9 cellular contexts compared by ENCODE assay signal in genomic region chr17:35170968-35171771, GRCh38. TPM values are rescaled to one million over a fixed set of nuclear protein-coding genes. Genes with fewer than 3 reads are reported as not detected.
DNase-seq lines count a peak whose midpoint lies in the region; ATAC-seq, FAIRE-seq and TF ChIP-seq lines count a peak whose summit lies in the region.
"Had no signal": no experiment of that assay in that cellular context is flagged by ENCODE, and none has a peak within 500 bp of the region (broad histone marks: within the 10 kb centered on the region; RNA-seq: fewer than 3 reads in every experiment).

No MANE protein-coding gene starts in this region.

- TF ChIP-seq CTCF in A549 (IDR thresholded peaks at IDR 0.05), result peak; percentile 81

- CTCF ChIA-PET in A549 (lab: Yijun Ruan, JAX), result interaction anchor here (0.6 to 13.9 kb wide), 18 partner anchors 9 to 576 kb away, joined by 3 to 308 read pairs (median 4); partner anchors contain the start of genes SLFN12L and SLFN5

- POLR2A ChIA-PET in A549 (lab: Yijun Ruan, JAX), result interaction anchor here (0.7 to 0.9 kb wide), 3 partner anchors 72 to 368 kb away, joined by 3 to 5 read pairs (median 3); partner anchors contain the start of gene SLFN5

- no peak for TF ChIP-seq POLR2A in A549 (IDR thresholded peaks at IDR 0.05; ENCODE audit: low read length)

- TF ChIP-seq EP300 in A549 (IDR thresholded peaks at IDR 0.05), result no peak

- H3K4me1 ChIP-seq in A549, result peaks cover 6% of the 10 kb centered on the region; the same call in 2 of the 3 replicates

- H3K4me2 ChIP-seq in A549, result no peak overlapping the region

- H3K27ac ChIP-seq in A549, result no peak overlapping the region

- no peaks in the 10 kb centered on the region for H3K9me3 ChIP-seq in A549

- H3K4me3 ChIP-seq in A549, result no peak overlapping the region

- ATAC-seq in A549 (peak; percentile 67 to 79; a peak in 5 of 6 replicates), GM19452 (IDR thresholded peaks at IDR 0.05; ENCODE audit: unreplicated experiment) (no peak), GM18519 (IDR thresholded peaks at IDR 0.05; ENCODE audit: low FRiP score, unreplicated experiment) (no peak), HG02759 (IDR thresholded peaks at IDR 0.05; ENCODE audit: unreplicated experiment) (no peak), GM21619 (IDR thresholded peaks at IDR 0.05; ENCODE audit: unreplicated experiment) (no peak)

- TF ChIP-seq RAD21 in A549 (conservative IDR thresholded peaks at IDR 0.05 in 1 of 2, IDR thresholded peaks at IDR 0.05 in 1 of 2), result peak; percentile 75 to 89

- 54% methylated on average over 18 of the region's 18 CpGs for WGBS in A549 (ENCODE audit: missing lambda C conversion rate)

- peak; percentile 36 for FAIRE-seq in A549 (lab: Jason Lieb, UNC)
- FAIRE-seq in GM19239 (lab: Jason Lieb, UNC), result peak; percentile 79
- FAIRE-seq: colon had no signal

- DNase-seq in A549 (ENCODE audit: low read depth in 1 of 2, low spot score in 1 of 2) (peak; percentile 37 to 49), GM19239 (ENCODE audit: insufficient read length, low spot score) (no peak), foreskin melanocyte (peak; percentile 6)
- peak; percentile 74 for DNase-seq in activated CD8-positive, alpha-beta memory T cell treated with anti-CD3 and anti-CD28 coated beads for 24 hours

TF ChIP-seq in A549, 52 proteins besides CTCF, POLR2A, EP300 and RAD21:
- no peak for TF ChIP-seq CHD2 (IDR thresholded peaks at IDR 0.05; ENCODE audit: low read length, partially characterized antibody)
- no peak for TF ChIP-seq EHF (CRISPR knock-in tag; IDR thresholded peaks at IDR 0.05)
- no peak for TF ChIP-seq BHLHE40 (IDR thresholded peaks at IDR 0.05; ENCODE audit: low read depth, low read length)
- TF ChIP-seq MAFK (IDR thresholded peaks at IDR 0.05; ENCODE audit: partially characterized antibody), result no peak
- no peak for TF ChIP-seq ZNF302 (CRISPR knock-in tag; IDR thresholded peaks at IDR 0.05)
- TF ChIP-seq SMC3 (IDR thresholded peaks at IDR 0.05), result peak; percentile 94
- no peak for TF ChIP-seq POLR2AphosphoS2 (conservative IDR thresholded peaks at IDR 0.05; ENCODE audit: low read length)

RNA-seq across cellular contexts. Expression of gene SLC35G3, which starts 23.0 kb away (rescaled TPM):
- not detected in 2 replicates for polyA plus RNA-seq in A549 (2011; rRNA removed)
- not detected in 2 replicates for polyA plus RNA-seq in A549 (2012; cell fraction: cytosol; rRNA removed)
- polyA plus RNA-seq in A549 (2012; cell fraction: nucleus; rRNA removed), result not detected in 2 replicates
- polyA plus RNA-seq in A549 (2017; fragmentation: RNase III; extraction: RNeasy Plus Mini Kit Qiagen cat#74134 plus additional on column Dnase treatment), result not detected in 3 replicates
- polyA minus RNA-seq in A549 (2011; rRNA and poly(A)+ RNA removed), result not detected in 2 replicates

RNA-seq across cellular contexts. Expression of gene UNC45B, which starts 23.6 kb away (rescaled TPM):
- polyA plus RNA-seq in A549 (2011; rRNA removed) (not detected in 2 replicates), A549 (2017; fragmentation: RNase III; extraction: RNeasy Plus Mini Kit Qiagen cat#74134 plus additional on column Dnase treatment) (not detected in 3 replicates)
- polyA plus RNA-seq in A549 (2012; cell fraction: cytosol; rRNA removed), result not detected in 2 replicates
- polyA plus RNA-seq in A549 (2012; cell fraction: nucleus; rRNA removed), result not detected in 2 replicates
- not detected in 2 replicates for polyA minus RNA-seq in A549 (2011; rRNA and poly(A)+ RNA removed)

RNA-seq across cellular contexts. Expression of gene NLE1, which starts 29.1 kb away (rescaled TPM):
- polyA plus RNA-seq in A549 (2011; rRNA removed) (19.3 and 20.9 TPM in 2 replicates), A549 (2017; fragmentation: RNase III; extraction: RNeasy Plus Mini Kit Qiagen cat#74134 plus additional on column Dnase treatment) (29.7 to 31.8 TPM (median 30.0 TPM) in 3 replicates)
- 44.5 and 55.6 TPM in 2 replicates for polyA plus RNA-seq in A549 (2012; cell fraction: cytosol; rRNA removed)
- polyA plus RNA-seq in A549 (2012; cell fraction: nucleus; rRNA removed), result 80.6 and 99.9 TPM in 2 replicates
- polyA minus RNA-seq in A549 (2011; rRNA and poly(A)+ RNA removed), result 38.6 and 41.0 TPM in 2 replicates

RNA-seq across cellular contexts. Expression of gene FNDC8, which starts 49.8 kb away (rescaled TPM):
- not detected in 2 replicates for polyA plus RNA-seq in A549 (2011; rRNA removed)
- polyA plus RNA-seq in A549 (2012; cell fraction: cytosol; rRNA removed), result 0.03 TPM in 2 replicates
- 0.21 TPM in 1 of 2 replicates, not detected in the other for polyA plus RNA-seq in A549 (2012; cell fraction: nucleus; rRNA removed)
- not detected in 3 replicates for polyA plus RNA-seq in A549 (2017; fragmentation: RNase III; extraction: RNeasy Plus Mini Kit Qiagen cat#74134 plus additional on column Dnase treatment)
- not detected in 2 replicates for polyA minus RNA-seq in A549 (2011; rRNA and poly(A)+ RNA removed)

RNA-seq across cellular contexts. Expression of gene RAD51D, which starts 51.5 kb away (rescaled TPM):
- 18.4 and 21.0 TPM in 2 replicates for polyA plus RNA-seq in A549 (2011; rRNA removed)
- 16.9 and 20.4 TPM in 2 replicates for polyA plus RNA-seq in A549 (2012; cell fraction: cytosol; rRNA removed)
- 19.9 and 28.5 TPM in 2 replicates for polyA plus RNA-seq in A549 (2012; cell fraction: nucleus; rRNA removed)
- polyA plus RNA-seq in A549 (2017; fragmentation: RNase III; extraction: RNeasy Plus Mini Kit Qiagen cat#74134 plus additional on column Dnase treatment), result 17.7 to 23.8 TPM (median 20.1 TPM) in 3 replicates
- polyA minus RNA-seq in A549 (2011; rRNA and poly(A)+ RNA removed), result 22.1 and 24.9 TPM in 2 replicates

Comparison
In these comparisons a context has a peak if more than half of its experiments do, and no peak if none do; other contexts are left out.
1. ATAC-seq: peak in A549 (2 of 2); none in GM19452 (single experiment), GM18519 (single experiment), HG02759 (single experiment) and GM21619 (single experiment).